Comparison of ENCODE assay signal across 12 cellular contexts in the genomic region with DNA sequence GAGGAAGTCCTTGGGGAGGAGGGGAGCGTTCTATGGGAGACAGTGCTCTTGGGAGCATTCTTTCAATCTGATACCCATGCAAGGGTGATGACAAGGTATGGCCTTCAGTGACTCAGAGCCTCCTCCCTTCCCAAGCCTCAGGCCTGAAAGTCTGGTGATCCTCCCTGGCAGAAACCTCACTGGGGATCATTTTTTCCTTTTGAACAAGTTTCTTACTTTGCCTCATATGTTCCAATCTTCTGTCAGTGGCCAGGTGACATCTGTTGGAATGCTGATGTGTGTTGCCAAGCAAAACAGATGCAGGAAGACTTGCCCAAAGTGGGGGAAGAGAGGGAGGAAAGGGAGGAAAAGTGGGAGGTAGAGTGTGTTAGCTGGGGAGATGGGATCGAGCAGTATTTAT.
A peak's percentile ranks its signal among the peaks of the same experiment; 100 is the strongest.
DNase-seq lines count a peak whose midpoint lies in the region; ATAC-seq, FAIRE-seq and TF ChIP-seq lines count a peak whose summit lies in the region.
"Had no signal": no experiment of that assay in that cellular context is flagged by ENCODE, and none has a peak within 500 bp of the region (broad histone marks: within the 10 kb centered on the region; RNA-seq: fewer than 3 reads in every experiment).

No MANE protein-coding gene starts in this region.

- TF ChIP-seq CTCF in pancreas (IDR thresholded peaks at IDR 0.05) = no peak

- peak overlapping the region; percentile 9 to 83 (median 57) for H3K27ac ChIP-seq in pancreas
- H3K27ac ChIP-seq: KMS-11 had no signal

- H3K4me1 ChIP-seq in pancreas = peaks cover 35 to 73% (median 50%) of the 10 kb centered on the region in 3 donors

- no peaks in the 10 kb centered on the region for H3K9me3 ChIP-seq in pancreas

- no peak for FAIRE-seq in pancreas (lab: Jason Lieb, UNC)
- FAIRE-seq: islet of Langerhans had no signal

- no peaks in the 10 kb centered on the region for H3K36me3 ChIP-seq in pancreas

- H3K4me3 ChIP-seq in pancreas = no peak overlapping the region

- no peaks in the 10 kb centered on the region for H3K27me3 ChIP-seq in pancreas

- ATAC-seq in esophagus mucosa (peak; percentile 88), pancreas (peak; percentile 24 to 71 (median 55)), HG03039 (IDR thresholded peaks at IDR 0.05; ENCODE audit: unreplicated experiment) (no peak), GM21381 (IDR thresholded peaks at IDR 0.05; ENCODE audit: unreplicated experiment) (no peak)

- 39 to 40% methylated on average over 2 of the region's 2 CpGs for WGBS in pancreas, 2 donors

- intact Hi-C loops in pancreas (cut with DNase I) = no loop called here

- DNase-seq in EL (peak; percentile 81), RPMI7951 (ENCODE audit: low read depth) (peak; percentile 88), pancreas (peak in 1 of 6 donors; percentile 41), D341Med (ENCODE audit: low spot score) (no peak)
- no peak for DNase-seq in stimulated activated CD4-positive, alpha-beta T cell treated with anti-CD3 and anti-CD28 coated beads, Interleukin-12 subunit alpha, Interleukin-12 subunit beta, amount 100 ng/mL, for 4 hours
- DNase-seq: activated CD4-positive, alpha-beta T cell treated with anti-CD3 and anti-CD28 coated beads, Interleukin-2, amount 10 ng/mL, durations not matched to agents 7 days and 5 days; posterior cingulate gyrus had no signal

Comparison
In these comparisons a context has a peak if more than half of its experiments do, and no peak if none do; other contexts are left out.
1. DNase-seq: peak in EL (single experiment) and RPMI7951 (single experiment); none in stimulated activated CD4-positive, alpha-beta T cell treated with anti-CD3 and anti-CD28 coated beads, Interleukin-12 subunit alpha, Interleukin-12 subunit beta, amount 100 ng/mL, for 4 hours (single experiment) and D341Med (single experiment).
2. ATAC-seq: peak in esophagus mucosa (single experiment) and pancreas (4 of 4); none in HG03039 (single experiment) and GM21381 (single experiment).